Comparison of ENCODE assay signal across 19 cellular contexts in the genomic region with DNA sequence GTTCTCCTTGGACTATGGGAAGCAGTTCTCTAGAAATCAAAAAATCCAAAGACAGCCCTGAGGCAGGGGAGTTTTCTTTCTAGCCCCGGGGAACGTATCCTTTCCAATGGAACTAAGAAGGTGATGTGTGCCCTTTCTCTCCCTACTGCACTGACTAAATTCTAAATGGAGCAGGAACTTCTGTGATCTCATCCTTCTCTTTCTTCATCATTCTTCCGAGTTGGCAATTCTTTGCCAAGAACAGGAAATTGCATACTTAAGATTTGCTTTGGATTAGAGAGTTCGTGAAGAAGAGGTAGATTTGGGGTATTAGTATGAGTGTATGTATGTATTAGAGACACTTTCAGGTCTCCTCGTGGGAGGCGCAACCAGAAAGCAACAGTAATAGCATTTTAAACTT.
"Had no signal": no experiment of that assay in that cellular context is flagged by ENCODE, and none has a peak within 500 bp of the region (broad histone marks: within the 10 kb centered on the region; RNA-seq: fewer than 3 reads in every experiment).

No MANE protein-coding gene starts in this region.

- H3K4me1 ChIP-seq: adrenal gland, gastrocnemius medialis, psoas muscle had no signal

- DNase-seq: activated CD4-positive, alpha-beta memory T cell treated with anti-CD3 and anti-CD28 coated beads for 36 hours; activated CD4-positive, alpha-beta T cell treated with anti-CD3 and anti-CD28 coated beads for 36 hours; activated naive CD4-positive, alpha-beta T cell treated with anti-CD3 and anti-CD28 coated beads, Interleukin-2, amount 50 U/mL, for 16 hours; activated T-cell treated with anti-CD3 and anti-CD28 coated beads, Interleukin-2, amount 50 U/mL, for 24 hours; adrenal gland; gastrocnemius medialis; heart right ventricle; left cardiac atrium; lower lobe of right lung; midbrain; psoas muscle; right lobe of liver; T-helper 17 cell had no signal

- H3K27me3 Mint-ChIP-seq: activated T-cell treated with anti-CD3 and anti-CD28 coated beads, Interleukin-2, amount 50 U/mL, for 24 hours; stimulated activated naive CD8-positive, alpha-beta T cell treated with anti-CD3 and anti-CD28 coated beads, Interleukin-15, Interleukin-2, amounts not matched to agents 100 ng/mL and 50 ng/mL, for 24 hours; type B pancreatic cell had no signal

- H3K4me1 Mint-ChIP-seq: activated CD4-positive, alpha-beta T cell treated with anti-CD3 and anti-CD28 coated beads for 36 hours; neural crest cell; T-helper 17 cell had no signal

- H3K27ac ChIP-seq: adrenal gland, cardiac muscle cell, esophagus muscularis mucosa, gastrocnemius medialis, heart right ventricle, lower lobe of right lung, psoas muscle, right lobe of liver had no signal

- H3K36me3 Mint-ChIP-seq: activated CD4-positive, alpha-beta memory T cell treated with anti-CD3 and anti-CD28 coated beads for 36 hours; type B pancreatic cell had no signal

- ATAC-seq: activated CD4-positive, alpha-beta T cell treated with anti-CD3 and anti-CD28 coated beads for 36 hours; gastrocnemius medialis; left cardiac atrium; lower lobe of right lung; psoas muscle; right lobe of liver; T-helper 17 cell had no signal

- H3K9me3 Mint-ChIP-seq: activated CD4-positive, alpha-beta memory T cell treated with anti-CD3 and anti-CD28 coated beads for 36 hours; activated T-cell treated with anti-CD3 and anti-CD28 coated beads, Interleukin-2, amount 50 U/mL, for 24 hours; neural crest cell; stimulated activated naive CD8-positive, alpha-beta T cell treated with anti-CD3 and anti-CD28 coated beads, Interleukin-15, Interleukin-2, amounts not matched to agents 100 ng/mL and 50 ng/mL, for 24 hours had no signal

- H3K9me3 ChIP-seq: adrenal gland, esophagus muscularis mucosa, gastrocnemius medialis, heart right ventricle, lower lobe of right lung, psoas muscle, right lobe of liver had no signal

- H3K27me3 ChIP-seq: adrenal gland, cardiac muscle cell, esophagus muscularis mucosa, gastrocnemius medialis, heart right ventricle, right lobe of liver had no signal

- H3K27ac Mint-ChIP-seq: activated CD4-positive, alpha-beta memory T cell treated with anti-CD3 and anti-CD28 coated beads for 36 hours; activated CD4-positive, alpha-beta T cell treated with anti-CD3 and anti-CD28 coated beads for 36 hours; activated T-cell treated with anti-CD3 and anti-CD28 coated beads, Interleukin-2, amount 50 U/mL, for 24 hours; stimulated activated naive CD8-positive, alpha-beta T cell treated with anti-CD3 and anti-CD28 coated beads, Interleukin-15, Interleukin-2, amounts not matched to agents 100 ng/mL and 50 ng/mL, for 24 hours; T-helper 17 cell; type B pancreatic cell had no signal

- H3K4me3 ChIP-seq: adrenal gland, cardiac muscle cell, esophagus muscularis mucosa, gastrocnemius medialis, heart right ventricle, lower lobe of right lung, psoas muscle, right lobe of liver, smooth muscle cell had no signal

- H3K4me3 Mint-ChIP-seq: activated CD4-positive, alpha-beta memory T cell treated with anti-CD3 and anti-CD28 coated beads for 36 hours; activated CD4-positive, alpha-beta T cell treated with anti-CD3 and anti-CD28 coated beads for 36 hours; activated T-cell treated with anti-CD3 and anti-CD28 coated beads, Interleukin-2, amount 50 U/mL, for 24 hours; neural crest cell; stimulated activated naive CD8-positive, alpha-beta T cell treated with anti-CD3 and anti-CD28 coated beads, Interleukin-15, Interleukin-2, amounts not matched to agents 100 ng/mL and 50 ng/mL, for 24 hours; T-helper 17 cell; type B pancreatic cell had no signal
